12 cellular contexts compared by ENCODE assay signal in genomic region chr15:85125056-85125661, GRCh38.
A peak's percentile ranks its signal among the peaks of the same experiment; 100 is the strongest.
DNase-seq lines count a peak whose midpoint lies in the region; ATAC-seq, FAIRE-seq and TF ChIP-seq lines count a peak whose summit lies in the region.
"Had no signal": no experiment of that assay in that cellular context is flagged by ENCODE, and none has a peak within 500 bp of the region (broad histone marks: within the 10 kb centered on the region; RNA-seq: fewer than 3 reads in every experiment).

No MANE protein-coding gene starts in this region.

- no peak overlapping the region for H3K23ac ChIP-seq in mesendoderm (ENCODE audit: low read length)

- intact Hi-C loops in Right ventricle myocardium inferior (cut with DNase I), result no loop called here
- intact Hi-C loops in esophagus squamous epithelium (cut with DNase I), result no loop called here

- H2AK5ac ChIP-seq in mesendoderm (ENCODE audit: low read length), result no peak overlapping the region

- H2BK120ac ChIP-seq in mesendoderm (ENCODE audit: low read depth, low read length), result no peak overlapping the region

- TF ChIP-seq CTCF in epithelial cell of esophagus (IDR thresholded peaks at IDR 0.05; ENCODE audit: insufficient read depth, low read depth, low read length, missing control alignments), result no peak
- no peak for TF ChIP-seq CTCF in esophagus squamous epithelium (IDR thresholded peaks at IDR 0.05)

- no peaks in the 10 kb centered on the region for H3K36me3 ChIP-seq in mesendoderm (ENCODE audit: control insufficient read depth, insufficient read depth, low read length)
- H3K36me3 ChIP-seq in esophagus squamous epithelium, result peaks cover 0 to 79% (median 4%) of the 10 kb centered on the region in 3 donors

- H4K5ac ChIP-seq in mesendoderm (ENCODE audit: low read length), result no peak overlapping the region

- DNase-seq in ELR (ENCODE audit: low read depth) (peak; percentile 71), RCC 7860 (ENCODE audit: low spot score) (peak; percentile 36), epithelial cell of esophagus (ENCODE audit: low read depth) (peak; percentile 63), mesendoderm (peak; percentile 80), D341Med (ENCODE audit: low spot score) (no peak), Right ventricle myocardium inferior (ENCODE audit: missing footprints) (no peak), esophagus squamous epithelium (lab: John Stamatoyannopoulos, UW) (no peak)
- DNase-seq: activated CD8-positive, alpha-beta T cell treated with anti-CD3 and anti-CD28 coated beads for 36 hours; naive thymus-derived CD8-positive, alpha-beta T cell; NCI-H1092 treated with DMSO at 0.1 percent for 48 hours; NCI-H526 had no signal

- H3K79me1 ChIP-seq in mesendoderm (ENCODE audit: low read length), result no peaks in the 10 kb centered on the region

- no peak overlapping the region for H3K4ac ChIP-seq in mesendoderm (ENCODE audit: low read depth, low read length)

- H3K4me1 ChIP-seq in mesendoderm (ENCODE audit: control insufficient read depth, low read depth, low read length) (no peaks in the 10 kb centered on the region), esophagus squamous epithelium (no peaks in the 10 kb centered on the region)

- no peak for FAIRE-seq in RCC 7860 (lab: Jason Lieb, UNC)

- H3K56ac ChIP-seq in mesendoderm (ENCODE audit: low read length), result no peak overlapping the region

- no peak overlapping the region for H3K4me3 ChIP-seq in epithelial cell of esophagus (ENCODE audit: low read length)
- no peak overlapping the region for H3K4me3 ChIP-seq in mesendoderm (ENCODE audit: low read length)
- H3K4me3 ChIP-seq in esophagus squamous epithelium, result no peak overlapping the region

- H2BK15ac ChIP-seq in mesendoderm (replicated peaks; ENCODE audit: low read depth), result no peak overlapping the region

- no peak overlapping the region for H3K9ac ChIP-seq in mesendoderm (ENCODE audit: low read length)

- no peak overlapping the region for H3K4me2 ChIP-seq in mesendoderm (ENCODE audit: low read length)

- no CpG with 5 or more reads among the region's 4 CpGs for WGBS in mesendoderm (ENCODE audit: extremely low coverage, insufficient coverage, low lambda C conversion rate)
- whole genome bisulfite sequencing in esophagus squamous epithelium, 2 donors, result 71 to 81% methylated on average over 4 of the region's 4 CpGs

- ATAC-seq in Right ventricle myocardium inferior (no peak), HG02938 (IDR thresholded peaks at IDR 0.05; ENCODE audit: unreplicated experiment) (no peak)
- ATAC-seq: activated CD8-positive, alpha-beta T cell treated with anti-CD3 and anti-CD28 coated beads for 36 hours; naive thymus-derived CD8-positive, alpha-beta T cell had no signal

- H3K18ac ChIP-seq in mesendoderm (ENCODE audit: low read length), result no peak overlapping the region

- H3K79me2 ChIP-seq in mesendoderm (ENCODE audit: control insufficient read depth, insufficient read depth, low read length), result no peaks in the 10 kb centered on the region

- TF ChIP-seq POLR2A in esophagus squamous epithelium (IDR thresholded peaks at IDR 0.05), result no peak

- no peak overlapping the region for H2BK5ac ChIP-seq in mesendoderm (ENCODE audit: low read length)

- H4K8ac ChIP-seq in mesendoderm (ENCODE audit: low read depth, low read length), result no peak overlapping the region

- H3K27me3 ChIP-seq in mesendoderm (ENCODE audit: insufficient read depth, low read length, poor library complexity) (no peaks in the 10 kb centered on the region), esophagus squamous epithelium (no peaks in the 10 kb centered on the region)

- H3K27ac ChIP-seq in mesendoderm (ENCODE audit: low read depth, low read length) (no peak overlapping the region), esophagus squamous epithelium (no peak overlapping the region)

- no peaks in the 10 kb centered on the region for H3K9me3 ChIP-seq in esophagus squamous epithelium

Comparison
In these comparisons a context has a peak if more than half of its experiments do, and no peak if none do; other contexts are left out.
1. DNase-seq: peak in ELR (single experiment), RCC 7860 (single experiment), epithelial cell of esophagus (single experiment) and mesendoderm (single experiment); none in D341Med (single experiment), Right ventricle myocardium inferior (single experiment) and esophagus squamous epithelium (single experiment).